ENCODE assay signal across 8 cellular contexts in genomic region chr18:45910405-45911023, GRCh38. TPM values are rescaled to one million over a fixed set of nuclear protein-coding genes. Genes with fewer than 3 reads are reported as not detected.
DNase-seq lines count a peak whose midpoint lies in the region; ATAC-seq lines count a peak whose summit lies in the region.

No MANE protein-coding gene starts in this region.

- no peak overlapping the region for H3K27ac Mint-ChIP-seq in activated naive CD8-positive, alpha-beta T cell treated with anti-CD3 and anti-CD28 coated beads for 36 hours

- H3K27me3 Mint-ChIP-seq in activated naive CD8-positive, alpha-beta T cell treated with anti-CD3 and anti-CD28 coated beads for 36 hours, result no peaks in the 10 kb centered on the region

- H3K36me3 Mint-ChIP-seq in activated naive CD8-positive, alpha-beta T cell treated with anti-CD3 and anti-CD28 coated beads for 36 hours, result peaks cover 20% of the 10 kb centered on the region

- ATAC-seq in GM18867 (IDR thresholded peaks at IDR 0.05; ENCODE audit: unreplicated experiment) (peak; percentile 87), GM21381 (IDR thresholded peaks at IDR 0.05; ENCODE audit: unreplicated experiment) (no peak)

- no peaks in the 10 kb centered on the region for H3K4me1 Mint-ChIP-seq in activated naive CD8-positive, alpha-beta T cell treated with anti-CD3 and anti-CD28 coated beads for 36 hours

- DNase-seq in AG08395 (ENCODE audit: low spot score) (peak; percentile 66), HuH-7.5 (ENCODE audit: low spot score) (peak; percentile 46), SW 1271 (lab: John Stamatoyannopoulos, UW) (peak; percentile 5 to 7), iPS DF 19.7 (ENCODE audit: low read depth, low spot score) (peak; percentile 17)
- DNase-seq in activated naive CD8-positive, alpha-beta T cell treated with anti-CD3 and anti-CD28 coated beads for 36 hours, result peak; percentile 63
- DNase-seq in stimulated activated CD4-positive, alpha-beta T cell treated with anti-CD3 and anti-CD28 coated beads, Interleukin-15, amount 100 ng/mL, for 48 hours (ENCODE audit: low read depth in 2 of 2), result peak; percentile 18 to 57

- H3K9me3 Mint-ChIP-seq in activated naive CD8-positive, alpha-beta T cell treated with anti-CD3 and anti-CD28 coated beads for 36 hours, result no peaks in the 10 kb centered on the region

- no peak overlapping the region for H3K4me3 Mint-ChIP-seq in activated naive CD8-positive, alpha-beta T cell treated with anti-CD3 and anti-CD28 coated beads for 36 hours

RNA-seq across cellular contexts. Expression of gene EPG5, which starts 56.6 kb away (rescaled TPM):
- 10 to 100 TPM; 12.9 to 13.8 TPM for total RNA-seq in activated naive CD8-positive, alpha-beta T cell treated with anti-CD3 and anti-CD28 coated beads for 36 hours

Comparison
In these comparisons a context has a peak if more than half of its experiments do, and no peak if none do; other contexts are left out.
1. DNase-seq: peak in every context shown above with its lines; median percentile 66 in AG08395; 63 in activated naive CD8-positive, alpha-beta T cell treated with anti-CD3 and anti-CD28 coated beads for 36 hours; 46 in HuH-7.5; 38 in stimulated activated CD4-positive, alpha-beta T cell treated with anti-CD3 and anti-CD28 coated beads, Interleukin-15, amount 100 ng/mL, for 48 hours; 17 in iPS DF 19.7; 6 in SW 1271.